ENCODE assay signal across 8 cellular contexts in genomic region chr6:2989332-2990178, GRCh38. TPM values are rescaled to one million over a fixed set of nuclear protein-coding genes. Genes with fewer than 3 reads are reported as not detected.
A peak's percentile ranks its signal among the peaks of the same experiment; 100 is the strongest.
DNase-seq lines count a peak whose midpoint lies in the region; ATAC-seq, FAIRE-seq and TF ChIP-seq lines count a peak whose summit lies in the region.

No MANE protein-coding gene starts in this region.

- no peak for TF ChIP-seq CTCF in GM13976 (IDR thresholded peaks at IDR 0.05; ENCODE audit: borderline replicate concordance, control extremely low read depth, extremely low read depth, insufficient read depth, missing control alignments)

- no peaks in the 10 kb centered on the region for H3K9me3 Mint-ChIP-seq in T-cell

- H3K27ac Mint-ChIP-seq in T-cell: peak overlapping the region; percentile 100

- peak overlapping the region; percentile 92 to 93 (median 92) for H3K4me3 Mint-ChIP-seq in T-cell

- intact Hi-C loops in left cardiac atrium (cut with DNase I) (loop anchor here in 1 of 2 donors (2.0 to 10.0 kb wide), 4 partner anchors 19 to 143 kb away; partner anchors contain the start of gene SERPINB6), posterior vena cava (cut with DNase I) (loop anchor here (2.0 to 5.0 kb wide), 2 partner anchors 37 kb away; no protein-coding TSS in a partner anchor)

- ATAC-seq in HG02852 (IDR thresholded peaks at IDR 0.05; ENCODE audit: unreplicated experiment) (peak; percentile 72), T-cell (replicated peaks in 1 of 4) (peak; percentile 70 to 84 (median 74)), left cardiac atrium (peak; percentile 68 to 72)

- H3K4me1 Mint-ChIP-seq in T-cell: peaks cover 23 to 37% (median 30%) of the 10 kb centered on the region in 3 donors

- POLR2A ChIA-PET in T-cell (lab: Charles Lee): interaction anchor here (0.6 to 2.6 kb wide), 24 partner anchors 10 to 1032 kb away, joined by 3 to 32 read pairs (median 4); partner anchors contain the start of genes SERPINB1 (in 2 of the 2), NQO2 (in 1 of the 2), RIPK1 (in 1 of the 2) and SERPINB6 (in 1 of the 2)

- CTCF ChIA-PET in T-cell (lab: Charles Lee): interaction anchor here (0.5 to 2.8 kb wide), 31 partner anchors 9 to 1028 kb away, joined by 3 to 25 read pairs (median 5); partner anchors contain the start of genes NQO2 (in 2 of the 2), SERPINB1 (in 2 of the 2), FAM50B (in 1 of the 2) and RIPK1 (in 1 of the 2)

- in situ Hi-C loops in GM13976 (cut with MboI; ENCODE audit: low sequenced_read_pairs, unreplicated experiment): loop anchor here (10.0 kb wide), 1 partner anchor 65 kb away; no protein-coding TSS in a partner anchor

- peak; percentile 79 for DNase-seq in GM13976 (ENCODE audit: low spot score)
- DNase-seq in NCI-H146 treated with DMSO at 0.1 percent for 48 hours (lab: John Stamatoyannopoulos, UW; ENCODE audit: unreplicated experiment): peak; percentile 90
- peak; percentile 61 to 91 (median 74) for DNase-seq in T-cell
- peak; percentile 96 for DNase-seq in amniotic stem cell (lab: John Stamatoyannopoulos, UW)
- peak; percentile 88 for DNase-seq in left cardiac atrium
- DNase-seq in posterior vena cava (ENCODE audit: low spot score): peak; percentile 89
- peak; percentile 71 for DNase-seq in urothelium cell line (ENCODE audit: low spot score)

- no peak for FAIRE-seq in urothelium cell line (lab: Jason Lieb, UNC)

- no peaks in the 10 kb centered on the region for H3K36me3 Mint-ChIP-seq in T-cell

- H3K27me3 Mint-ChIP-seq in T-cell: no peaks in the 10 kb centered on the region

RNA-seq across cellular contexts. Expression of gene NQO2, which starts 10.1 kb away (rescaled TPM):
- total RNA-seq in T-cell: 10 to 100 TPM in 4 of 5 donors, 1 to 10 TPM in 1; 9.1 to 54.6 (median 33.0) TPM
- 10 to 100 TPM; 46.2 to 53.8 TPM for total RNA-seq in left cardiac atrium
- 10 to 100 TPM; 27.7 to 42.4 TPM for total RNA-seq in posterior vena cava

RNA-seq across cellular contexts. Expression of gene SERPINB6, which starts 18.2 kb away (rescaled TPM):
- 10 to 100 TPM; 30.0 to 49.0 (median 38.0) TPM for total RNA-seq in T-cell
- total RNA-seq in left cardiac atrium: 100 to 1,000 TPM; 218 to 225 TPM
- 10 to 100 TPM; 90.7 to 98.3 TPM for total RNA-seq in posterior vena cava

Comparison
In these comparisons a context has a peak if more than half of its experiments do, and no peak if none do; other contexts are left out.
1. Peak in every context shown above with its lines: DNase-seq and ATAC-seq.